ENCODE assay signal across 17 cellular contexts in genomic region chr20:57032847-57033246, GRCh38.
DNase-seq lines count a peak whose midpoint lies in the region; ATAC-seq and TF ChIP-seq lines count a peak whose summit lies in the region.
"Had no signal": no experiment of that assay in that cellular context is flagged by ENCODE, and none has a peak within 500 bp of the region (broad histone marks: within the 10 kb centered on the region; RNA-seq: fewer than 3 reads in every experiment).

No MANE protein-coding gene starts in this region.

- no peaks in the 10 kb centered on the region for H3K36me3 ChIP-seq in Peyer's patch
- H3K36me3 ChIP-seq in mucosa of descending colon (ENCODE audit: low read depth) = no peaks in the 10 kb centered on the region
- H3K36me3 ChIP-seq: BE2C had no signal

- no peaks in the 10 kb centered on the region for H3K27me3 ChIP-seq in Peyer's patch
- H3K27me3 ChIP-seq: BE2C had no signal

- peaks cover 12% of the 10 kb centered on the region for H3K27me3 Mint-ChIP-seq in glutamatergic neuron (ENCODE audit: unreplicated experiment)
- peaks cover 15% of the 10 kb centered on the region for H3K27me3 Mint-ChIP-seq in nephron progenitor cell (ENCODE audit: low read depth, poor library complexity)

- no peaks in the 10 kb centered on the region for H3K9me3 ChIP-seq in Peyer's patch
- H3K9me3 ChIP-seq in mucosa of descending colon = no peaks in the 10 kb centered on the region
- H3K9me3 ChIP-seq: BE2C had no signal

- H3K36me3 Mint-ChIP-seq in glutamatergic neuron (ENCODE audit: unreplicated experiment) (peaks cover 8% of the 10 kb centered on the region), nephron progenitor cell (ENCODE audit: low read depth) (no peaks in the 10 kb centered on the region)

- H3K4me3 ChIP-seq in Peyer's patch (no peak overlapping the region), mucosa of descending colon (no peak overlapping the region)
- H3K4me3 ChIP-seq: GM12878 had no signal

- H3K4me1 Mint-ChIP-seq in glutamatergic neuron (ENCODE audit: low read depth, unreplicated experiment) (peaks cover 52% of the 10 kb centered on the region), nephron progenitor cell (peaks cover 67% of the 10 kb centered on the region)

- H3K27ac ChIP-seq in Peyer's patch = no peak overlapping the region

- intact Hi-C loops in mucosa of descending colon (cut with DNase I, micrococcal nuclease) = no loop called here

- H3K4me1 ChIP-seq in Peyer's patch = no peaks in the 10 kb centered on the region
- H3K4me1 ChIP-seq in mucosa of descending colon (ENCODE audit: low read depth) = no peaks in the 10 kb centered on the region
- H3K4me1 ChIP-seq: BE2C had no signal

- peaks cover 17% of the 10 kb centered on the region for H3K9me3 Mint-ChIP-seq in glutamatergic neuron (ENCODE audit: unreplicated experiment)
- H3K9me3 Mint-ChIP-seq in nephron progenitor cell = peaks cover 9% of the 10 kb centered on the region
- H3K9me3 Mint-ChIP-seq: H9 had no signal

- TF ChIP-seq CTCF in glutamatergic neuron (IDR thresholded peaks at IDR 0.05; ENCODE audit: partially characterized antibody, unreplicated experiment) = no peak
- no peak for TF ChIP-seq CTCF in nephron progenitor cell (IDR thresholded peaks at IDR 0.05)
- no peak for TF ChIP-seq CTCF in Peyer's patch (IDR thresholded peaks at IDR 0.05)
- no peak for TF ChIP-seq CTCF in mucosa of descending colon (IDR thresholded peaks at IDR 0.05)

- no peak for TF ChIP-seq POLR2A in Peyer's patch (IDR thresholded peaks at IDR 0.05)

- ATAC-seq in HG02884 (IDR thresholded peaks at IDR 0.05; ENCODE audit: unreplicated experiment) (no peak), mucosa of descending colon (no peak)
- ATAC-seq: GM12878 had no signal

- H3K4me3 Mint-ChIP-seq in glutamatergic neuron (ENCODE audit: unreplicated experiment) (no peak overlapping the region), nephron progenitor cell (no peak overlapping the region)
- H3K4me3 Mint-ChIP-seq: CD4-positive, alpha-beta T cell; H9 had no signal

- peak overlapping the region; percentile 74 for H3K27ac Mint-ChIP-seq in glutamatergic neuron (ENCODE audit: unreplicated experiment)
- H3K27ac Mint-ChIP-seq in nephron progenitor cell = peak overlapping the region; percentile 97
- H3K27ac Mint-ChIP-seq: CD4-positive, alpha-beta T cell had no signal

- DNase-seq in RPMI7951 (ENCODE audit: low read depth) (peak; percentile 44), glutamatergic neuron (peak; percentile 51), nephron progenitor cell (no peak), Peyer's patch (no peak), mucosa of descending colon (no peak), NCI-H2107 (lab: John Stamatoyannopoulos, UW) (no peak)
- DNase-seq: ACHN; BE2C; C1 segment of cervical spinal cord; CD4-positive, alpha-beta T cell; DMS153; DMS79; GF-D8; GOT3; H9 had no signal

Comparison
In these comparisons a context has a peak if more than half of its experiments do, and no peak if none do; other contexts are left out.
1. DNase-seq: peak in RPMI7951 (single experiment) and glutamatergic neuron (single experiment); none in nephron progenitor cell (single experiment), Peyer's patch (0 of 3), mucosa of descending colon (0 of 3) and NCI-H2107 (single experiment).